Comparison of ENCODE assay signal across 8 cellular contexts in genomic region chr5:134758504-134759341, GRCh38. TPM values are rescaled to one million over a fixed set of nuclear protein-coding genes. Genes with fewer than 3 reads are reported as not detected.
DNase-seq lines count a peak whose midpoint lies in the region; ATAC-seq and TF ChIP-seq lines count a peak whose summit lies in the region.

Gene DDX46, plus strand, starts transcription at chr5:134758779. Its CDS starts 160 bp downstream, at chr5:134758939.

- peak; percentile 88 for DNase-seq in DMS53 treated with DMSO at 0.1 percent for 48 hours (lab: John Stamatoyannopoulos, UW; ENCODE audit: unreplicated experiment)
- DNase-seq in KBM-7: peak; percentile 95
- peak; percentile 84 to 93 for DNase-seq in PC-9
- DNase-seq in activated T-cell treated with anti-CD3 and anti-CD28 coated beads, Interleukin-2, amount 50 U/mL, for 24 hours: peak; percentile 96
- peak; percentile 97 to 98 for DNase-seq in erythroblast (lab: John Stamatoyannopoulos, UW)
- DNase-seq in stimulated activated CD8-positive, alpha-beta memory T cell treated with anti-CD3 and anti-CD28 coated beads, Interleukin-7, amount 100 ng/mL, for 4 hours (ENCODE audit: low read depth in 2 of 2): peak; percentile 84 to 90

- H3K9me3 Mint-ChIP-seq in activated T-cell treated with anti-CD3 and anti-CD28 coated beads, Interleukin-2, amount 50 U/mL, for 24 hours: no peaks in the 10 kb centered on the region

- H3K27me3 ChIP-seq in PC-9 (ENCODE audit: insufficient read depth, low read depth) (no peaks in the 10 kb centered on the region), muscle layer of duodenum (ENCODE audit: low read depth, low read length) (no peaks in the 10 kb centered on the region)

- H3F3A ChIP-seq in PC-9 (ENCODE audit: insufficient read depth, low read depth): no peaks in the 10 kb centered on the region

- H3K4me1 ChIP-seq in PC-9 (replicated peaks; ENCODE audit: insufficient read depth): peaks cover 17% of the 10 kb centered on the region
- H3K4me1 ChIP-seq in muscle layer of duodenum (ENCODE audit: control insufficient read depth in 1 of 2, insufficient read depth in 2 of 2, low read length in 2 of 2): peaks cover 3 to 26% of the 10 kb centered on the region in 2 donors

- H3K79me2 ChIP-seq in PC-9 (ENCODE audit: low read depth): peaks cover 52% of the 10 kb centered on the region

- peak; percentile 94 for TF ChIP-seq POLR2A in erythroblast (IDR thresholded peaks at IDR 0.05; ENCODE audit: low read length)

- no peaks in the 10 kb centered on the region for H3K9me2 ChIP-seq in PC-9 (ENCODE audit: insufficient read depth)

- peak within 1 kb of the TSS; percentile 97 for H3K27ac Mint-ChIP-seq in activated T-cell treated with anti-CD3 and anti-CD28 coated beads, Interleukin-2, amount 50 U/mL, for 24 hours

- peak within 1 kb of the TSS; percentile 98 for H3K4me2 ChIP-seq in PC-9

- no peaks in the 10 kb centered on the region for H3K9me3 ChIP-seq in PC-9 (ENCODE audit: insufficient read depth, low read depth)
- H3K9me3 ChIP-seq in muscle layer of duodenum (ENCODE audit: control insufficient read depth in 1 of 2, low read length in 2 of 2): no peaks in the 10 kb centered on the region

- peak; percentile 72 for TF ChIP-seq CTCF in PC-9 (conservative IDR thresholded peaks at IDR 0.05)

- BruUV-seq in PC-9 (replicated peaks; lab: Mats Ljungman, UMichigan): TSS peak; percentile 50

- peaks cover 33% of the 10 kb centered on the region for H3K4me1 Mint-ChIP-seq in activated T-cell treated with anti-CD3 and anti-CD28 coated beads, Interleukin-2, amount 50 U/mL, for 24 hours (ENCODE audit: low read depth)

- peak within 1 kb of the TSS; percentile 94 for H2AFZ ChIP-seq in PC-9

- CTCF ChIA-PET in PC-9 (lab: Charles Lee): interaction anchor here (0.7 to 1.3 kb wide), 3 partner anchors 19 to 549 kb away, joined by 3 read pairs; no protein-coding TSS in a partner anchor

- peak; percentile 96 for ATAC-seq in GM21619 (IDR thresholded peaks at IDR 0.05; ENCODE audit: unreplicated experiment)

- peaks cover 6% of the 10 kb centered on the region; the same call in 1 of the 2 replicates for H3K36me3 ChIP-seq in PC-9 (ENCODE audit: low read depth)
- H3K36me3 ChIP-seq in muscle layer of duodenum (ENCODE audit: control insufficient read depth in 1 of 2, insufficient read depth in 2 of 2, low read length in 2 of 2): peaks cover 0 to under 1% of the 10 kb centered on the region in 2 donors

- H3K27ac ChIP-seq in PC-9: no peak within 1 kb of the TSS; the same call in 1 of the 2 replicates
- H3K27ac ChIP-seq in muscle layer of duodenum (ENCODE audit: low read length): peak within 1 kb of the TSS; percentile 13

- peaks cover 22% of the 10 kb centered on the region for H4K20me1 ChIP-seq in PC-9 (ENCODE audit: insufficient read depth)

- H3K4me3 ChIP-seq in PC-9 (peak within 1 kb of the TSS; percentile 97), muscle layer of duodenum (ENCODE audit: low read depth in 1 of 2, low read length in 2 of 2) (peak within 1 kb of the TSS; percentile 80 to 98)

- POLR2A ChIA-PET in PC-9 (lab: Charles Lee; ENCODE audit: unreplicated experiment): interaction anchor here (0.7 to 0.9 kb wide), 3 partner anchors 10 to 602 kb away, joined by 3 to 9 read pairs (median 3); no protein-coding TSS in a partner anchor

- H3K36me3 Mint-ChIP-seq in activated T-cell treated with anti-CD3 and anti-CD28 coated beads, Interleukin-2, amount 50 U/mL, for 24 hours (ENCODE audit: low read depth): peaks cover 33% of the 10 kb centered on the region

- no peaks in the 10 kb centered on the region for H3K27me3 Mint-ChIP-seq in activated T-cell treated with anti-CD3 and anti-CD28 coated beads, Interleukin-2, amount 50 U/mL, for 24 hours

- in situ Hi-C loops in KBM-7 (cut with MboI; ENCODE audit: low pct_unique_long_range_greater_than_20kb, low sequenced_read_pairs): no loop called here

- intact Hi-C loops in PC-9 (cut with micrococcal nuclease; ENCODE audit: unreplicated experiment): no loop called here

- H3K4me3 Mint-ChIP-seq in activated T-cell treated with anti-CD3 and anti-CD28 coated beads, Interleukin-2, amount 50 U/mL, for 24 hours: peak within 1 kb of the TSS; percentile 100

RNA-seq across cellular contexts. Expression of gene DDX46, which starts in this region (rescaled TPM):
- 76.5 and 79.8 TPM in 2 replicates for total RNA-seq in PC-9 (2021)
